8 cellular contexts compared by ENCODE assay signal in genomic region chr1:32472966-32473365, GRCh38. TPM values are rescaled to one million over a fixed set of nuclear protein-coding genes. Genes with fewer than 3 reads are reported as not detected.
"Had no signal": no experiment of that assay in that cellular context is flagged by ENCODE, and none has a peak within 500 bp of the region (broad histone marks: within the 10 kb centered on the region; RNA-seq: fewer than 3 reads in every experiment).

No MANE protein-coding gene starts in this region.

RNA-seq across cellular contexts. Expression of gene ZBTB8B, which starts 8.1 kb away (rescaled TPM):
- total RNA-seq: naive thymus-derived CD8-positive, alpha-beta T cell; natural killer cell; natural killer cell treated with Interleukin-12 subunit alpha and Interleukin-12 subunit beta and Interleukin-15 and Interleukin-18, amount 100 ng/mL, for 72 hours; posterior vena cava; psoas muscle; right lobe of liver had no signal
- polyA plus RNA-seq: naive thymus-derived CD4-positive, alpha-beta T cell; naive thymus-derived CD8-positive, alpha-beta T cell; smooth muscle cell had no signal
